Comparison of ENCODE assay signal across 15 cellular contexts in genomic region chr18:35413163-35413511, GRCh38.
"Had no signal": no experiment of that assay in that cellular context is flagged by ENCODE, and none has a peak within 500 bp of the region (broad histone marks: within the 10 kb centered on the region; RNA-seq: fewer than 3 reads in every experiment).

No MANE protein-coding gene starts in this region.

- DNase-seq: activated CD4-positive, alpha-beta T cell treated with anti-CD3 and anti-CD28 coated beads, Interleukin-2, amount 50 U/mL, for 1 hour; activated CD4-positive, CD25-positive, alpha-beta regulatory T cell; activated naive CD4-positive, alpha-beta T cell treated with anti-CD3 and anti-CD28 coated beads, Interleukin-2, amount 50 U/mL, for 16 hours; amygdala; endodermal cell; glutamatergic neuron; left lung; ovary; stimulated activated CD4-positive, alpha-beta T cell treated with anti-CD3 and anti-CD28 coated beads, Interleukin-15, amount 100 ng/mL, for 24 hours; T-helper 2 cell had no signal

- H2AFZ ChIP-seq: neural progenitor cell had no signal

- H3K4me3 ChIP-seq: left lung, neural progenitor cell, ovary, tibial nerve, vagina had no signal

- H3K27ac ChIP-seq: left lung, neural progenitor cell, ovary, tibial nerve, vagina had no signal

- H3K27me3 ChIP-seq: left lung, neural progenitor cell, ovary, tibial nerve, vagina had no signal

- H3K4me1 ChIP-seq: neural progenitor cell had no signal

- H3K4me1 Mint-ChIP-seq: brain, endodermal cell had no signal

- H3K4me3 Mint-ChIP-seq: brain, endodermal cell, neural progenitor cell had no signal

- ATAC-seq: left lung had no signal

- H3K27ac Mint-ChIP-seq: activated T-helper 2 cell treated with anti-CD3 and anti-CD28 coated beads, Interferon-gamma antibody, Interleukin-2, Interleukin-4, amounts not matched to agents 10 μg/mL and 5 μg/mL and 100 μg/mL, durations not matched to agents 14 hours and 24 hours and 36 hours; brain; endodermal cell; neural progenitor cell had no signal

- H3K9ac ChIP-seq: neural progenitor cell had no signal

- H3K4me2 ChIP-seq: neural progenitor cell had no signal

- H3K9me3 ChIP-seq: ovary, vagina had no signal

- H3K36me3 ChIP-seq: left lung, neural progenitor cell, ovary, tibial nerve, vagina had no signal
